Comparison of ENCODE assay signal across 25 cellular contexts in the genomic region with DNA sequence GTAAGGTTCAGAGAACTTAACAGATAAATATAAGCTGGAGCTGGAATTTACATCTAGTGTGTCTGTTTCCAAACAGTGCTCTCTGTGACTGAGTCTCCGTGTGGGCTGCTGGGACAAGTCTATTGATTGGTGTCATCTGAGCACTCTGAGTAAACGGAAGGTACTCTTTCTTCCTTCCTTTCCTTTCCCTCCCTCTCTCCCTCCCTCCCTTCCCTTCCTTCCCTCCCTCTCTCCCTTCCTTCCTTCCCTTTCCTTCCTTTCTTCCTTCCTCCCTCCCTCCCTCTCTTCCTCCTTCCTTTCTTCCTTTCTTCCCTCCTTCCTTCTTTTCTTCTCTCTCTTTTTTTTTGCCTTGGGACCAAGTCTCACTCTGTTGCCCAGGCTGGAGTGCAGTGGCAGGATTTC. TPM values are rescaled to one million over a fixed set of nuclear protein-coding genes. Genes with fewer than 3 reads are reported as not detected.
DNase-seq lines count a peak whose midpoint lies in the region; ATAC-seq and TF ChIP-seq lines count a peak whose summit lies in the region.
"Had no signal": no experiment of that assay in that cellular context is flagged by ENCODE, and none has a peak within 500 bp of the region (broad histone marks: within the 10 kb centered on the region; RNA-seq: fewer than 3 reads in every experiment).

No MANE protein-coding gene starts in this region.

- H3K36me3 Mint-ChIP-seq in WTC11: no peaks in the 10 kb centered on the region
- H3K36me3 Mint-ChIP-seq: CD4-positive, alpha-beta memory T cell had no signal

- H3K27ac Mint-ChIP-seq in WTC11: no peak overlapping the region
- H3K27ac Mint-ChIP-seq: activated T-cell treated with anti-CD3 and anti-CD28 coated beads, Interleukin-2, amount 50 U/mL, for 24 hours; CD4-positive, alpha-beta memory T cell; endodermal cell; T-helper 17 cell had no signal

- no peaks in the 10 kb centered on the region for H3K79me1 ChIP-seq in neuronal stem cell (ENCODE audit: low read depth, low read length)

- no peak overlapping the region for H3K18ac ChIP-seq in neuronal stem cell (ENCODE audit: low read length)

- H3K4me1 Mint-ChIP-seq in WTC11: peaks cover 2% of the 10 kb centered on the region; the same call in 1 of the 2 replicates
- H3K4me1 Mint-ChIP-seq: CD4-positive, alpha-beta memory T cell; endodermal cell had no signal

- H2AK5ac ChIP-seq in neuronal stem cell (ENCODE audit: low read depth, low read length): no peak overlapping the region

- peak overlapping the region; percentile 43 for H3K4me3 Mint-ChIP-seq in WTC11
- H3K4me3 Mint-ChIP-seq: activated T-cell treated with anti-CD3 and anti-CD28 coated beads, Interleukin-2, amount 50 U/mL, for 24 hours; CD4-positive, alpha-beta memory T cell; endodermal cell; T-helper 17 cell had no signal

- no peak overlapping the region for H2BK15ac ChIP-seq in neuronal stem cell (ENCODE audit: low read length)

- TF ChIP-seq CTCF in HEK293 (tag by site-specific recombination; IDR thresholded peaks at IDR 0.05) (no peak), WTC11 (IDR thresholded peaks at IDR 0.05) (no peak), GM10266 (IDR thresholded peaks at IDR 0.05; ENCODE audit: control insufficient read depth, insufficient read depth, low read depth, missing control alignments) (no peak)

- H3K36me3 ChIP-seq in HEK293 (ENCODE audit: control insufficient read depth in 2 of 2, insufficient read depth in 1 of 2, low read length in 2 of 2): no peaks in the 10 kb centered on the region
- H3K36me3 ChIP-seq in neuronal stem cell (replicated peaks in 1 of 2; ENCODE audit: control insufficient read depth in 2 of 2, insufficient read depth in 2 of 2, low read length in 2 of 2): no peaks in the 10 kb centered on the region
- H3K36me3 ChIP-seq: colonic mucosa, esophagus squamous epithelium, gastrocnemius medialis, lower lobe of right lung, SJCRH30 had no signal

- CTCF ChIA-PET in HEK293 (lab: Yijun Ruan, JAX): interaction anchor here (0.8 kb wide), 2 partner anchors 14 to 84 kb away, joined by 3 read pairs; partner anchors contain the start of genes AIMP2 and PMS2
- CTCF ChIA-PET in WTC11 (lab: Charles Lee): no interaction called here
- CTCF ChIA-PET in HEK293T (lab: Yijun Ruan, JAX): no interaction called here

- H2BK5ac ChIP-seq in neuronal stem cell (ENCODE audit: low read length): no peak overlapping the region

- POLR2A ChIA-PET in HEK293 (lab: Yijun Ruan, JAX) (no interaction called here), WTC11 (lab: Charles Lee) (no interaction called here), HEK293T (lab: Yijun Ruan, JAX) (no interaction called here)

- H3K4me2 ChIP-seq in neuronal stem cell (ENCODE audit: insufficient read depth, low read length, poor library complexity, severe bottlenecking): no peak overlapping the region

- H4K91ac ChIP-seq in neuronal stem cell (ENCODE audit: low read depth, low read length, poor library complexity): no peak overlapping the region

- H3K4me1 ChIP-seq in HEK293 (ENCODE audit: control insufficient read depth, insufficient read depth, low read length) (no peaks in the 10 kb centered on the region), neuronal stem cell (ENCODE audit: control insufficient read depth in 2 of 2, insufficient read depth in 1 of 2, low read depth in 1 of 2, low read length in 2 of 2) (no peaks in the 10 kb centered on the region)
- H3K4me1 ChIP-seq: colonic mucosa, esophagus squamous epithelium, gastrocnemius medialis, lower lobe of right lung, psoas muscle, SJCRH30 had no signal

- H2BK12ac ChIP-seq in neuronal stem cell (ENCODE audit: low read length): no peak overlapping the region

- H2AFZ ChIP-seq in neuronal stem cell (ENCODE audit: low read length): peak overlapping the region; percentile 69

- no CpG with 5 or more reads among the region's 2 CpGs for WGBS in neuronal stem cell (ENCODE audit: extremely low coverage in 2 of 2, insufficient read length in 2 of 2, insufficient replicate concordance in 1 of 2), 2 donors

- H3K4ac ChIP-seq in neuronal stem cell (ENCODE audit: low read length): no peak overlapping the region

- H2BK120ac ChIP-seq in neuronal stem cell (ENCODE audit: low read depth, low read length): no peak overlapping the region

- peaks cover 23% of the 10 kb centered on the region for H3K27me3 Mint-ChIP-seq in WTC11 (ENCODE audit: low read depth)

- no peaks in the 10 kb centered on the region for H3K9me3 ChIP-seq in HEK293 (ENCODE audit: control insufficient read depth, insufficient read depth, low read depth, low read length)
- no peaks in the 10 kb centered on the region for H3K9me3 ChIP-seq in neuronal stem cell (replicated peaks in 1 of 2; ENCODE audit: control insufficient read depth in 2 of 2, insufficient read depth in 1 of 2, low read depth in 1 of 2, low read length in 2 of 2)
- H3K9me3 ChIP-seq: colonic mucosa, esophagus squamous epithelium, gastrocnemius medialis, lower lobe of right lung, psoas muscle, SJCRH30 had no signal

- no peak overlapping the region for H3K4me3 ChIP-seq in HEK293 (ENCODE audit: low read depth, low read length)
- no peak overlapping the region for H3K4me3 ChIP-seq in neuronal stem cell (ENCODE audit: low read length in 2 of 2)
- H3K4me3 ChIP-seq: colonic mucosa, esophagus squamous epithelium, gastrocnemius medialis, lower lobe of right lung, psoas muscle, SJCRH30 had no signal

- no peak overlapping the region for H3K14ac ChIP-seq in neuronal stem cell (ENCODE audit: low read length)

- H3K9me3 Mint-ChIP-seq in WTC11: no peaks in the 10 kb centered on the region
- H3K9me3 Mint-ChIP-seq: activated T-cell treated with anti-CD3 and anti-CD28 coated beads, Interleukin-2, amount 50 U/mL, for 24 hours; CD4-positive, alpha-beta memory T cell; endodermal cell had no signal

- H3K27ac ChIP-seq in HEK293 (ENCODE audit: extremely low read depth, low read depth, low read length) (no peak overlapping the region), neuronal stem cell (replicated peaks; ENCODE audit: low read length) (no peak overlapping the region)
- H3K27ac ChIP-seq: colonic mucosa, esophagus squamous epithelium, gastrocnemius medialis, lower lobe of right lung, psoas muscle, SJCRH30 had no signal

- H3K27me3 ChIP-seq in neuronal stem cell (ENCODE audit: control insufficient read depth in 3 of 3, insufficient read depth in 3 of 3, low read depth in 1 of 3, low read length in 3 of 3): peaks cover 0 to 5% (median 0%) of the 10 kb centered on the region in 3 experiments
- H3K27me3 ChIP-seq: colonic mucosa, gastrocnemius medialis, SJCRH30 had no signal

- peak; percentile 25 for DNase-seq in DMS53 (lab: John Stamatoyannopoulos, UW)
- no peak for DNase-seq in DMS53 treated with DMSO at 0.1 percent for 48 hours (lab: John Stamatoyannopoulos, UW; ENCODE audit: unreplicated experiment)
- DNase-seq in WTC11 (ENCODE audit: low spot score): no peak
- no peak for DNase-seq in neuronal stem cell (ENCODE audit: low spot score)
- no peak for DNase-seq in HEK293T (ENCODE audit: extremely low spot score)
- DNase-seq in hepatic stellate cell (ENCODE audit: low spot score): no peak
- DNase-seq in GM10266 (ENCODE audit: extremely low spot score): no peak
- DNase-seq: 8988T; activated CD4-positive, alpha-beta T cell treated with anti-CD3 and anti-CD28 coated beads for 4 hours; activated CD8-positive, alpha-beta memory T cell treated with anti-CD3 and anti-CD28 coated beads for 24 hours; activated T-cell treated with anti-CD3 and anti-CD28 coated beads, Interleukin-2, amount 50 U/mL, for 24 hours; CD4-positive, alpha-beta memory T cell; colonic mucosa; DMS153; endodermal cell; esophagus squamous epithelium; gastrocnemius medialis; Kasumi-1; lower lobe of right lung; NCI-H187; NCI-H226; psoas muscle; SJCRH30; T-helper 17 cell had no signal

- no peak for ATAC-seq in WTC11
- ATAC-seq: gastrocnemius medialis, lower lobe of right lung, psoas muscle, T-helper 17 cell had no signal

- no peak overlapping the region for H4K8ac ChIP-seq in neuronal stem cell (ENCODE audit: low read depth, low read length)

- H3K23ac ChIP-seq in neuronal stem cell (ENCODE audit: low read depth, low read length, poor library complexity): no peak overlapping the region

- no peak overlapping the region for H3K9ac ChIP-seq in neuronal stem cell (ENCODE audit: low read depth, low read length, poor library complexity)

TF ChIP-seq in HEK293, 187 proteins besides CTCF, POLR2A, EP300 and RAD21 (continues in another document):
- peak; percentile 95 for TF ChIP-seq ZNF366 (tag by site-specific recombination; conservative IDR thresholded peaks at IDR 0.05)

TF ChIP-seq in WTC11, 78 proteins besides CTCF, POLR2A, EP300 and RAD21 (continues in another document):
- TF ChIP-seq, protein P1, sequence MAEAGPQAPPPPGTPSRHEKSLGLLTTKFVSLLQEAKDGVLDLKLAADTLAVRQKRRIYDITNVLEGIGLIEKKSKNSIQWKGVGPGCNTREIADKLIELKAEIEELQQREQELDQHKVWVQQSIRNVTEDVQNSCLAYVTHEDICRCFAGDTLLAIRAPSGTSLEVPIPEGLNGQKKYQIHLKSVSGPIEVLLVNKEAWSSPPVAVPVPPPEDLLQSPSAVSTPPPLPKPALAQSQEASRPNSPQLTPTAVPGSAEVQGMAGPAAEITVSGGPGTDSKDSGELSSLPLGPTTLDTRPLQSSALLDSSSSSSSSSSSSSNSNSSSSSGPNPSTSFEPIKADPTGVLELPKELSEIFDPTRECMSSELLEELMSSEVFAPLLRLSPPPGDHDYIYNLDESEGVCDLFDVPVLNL (CRISPR knock-in tag; IDR thresholded peaks at IDR 0.05; ENCODE audit: borderline replicate concordance, low read depth): no peak

TF ChIP-seq in HEK293T, 16 proteins besides CTCF, POLR2A, EP300 and RAD21 (continues in another document):
- TF ChIP-seq TARDBP (IDR thresholded peaks at IDR 0.05) (no peak), ARNT (IDR thresholded peaks at IDR 0.05) (no peak), SUZ12 (IDR thresholded peaks at IDR 0.05) (no peak), FOXK2 (IDR thresholded peaks at IDR 0.05) (no peak), ELF4 (IDR thresholded peaks at IDR 0.05) (no peak), CTBP1 (IDR thresholded peaks at IDR 0.05; ENCODE audit: borderline replicate concordance) (no peak), L3MBTL2 (conservative IDR thresholded peaks at IDR 0.05) (no peak), LEF1 (IDR thresholded peaks at IDR 0.05; ENCODE audit: borderline replicate concordance) (no peak), ZNF384 (IDR thresholded peaks at IDR 0.05) (no peak), HDGF (IDR thresholded peaks at IDR 0.05; ENCODE audit: borderline replicate concordance) (no peak), NFRKB (IDR thresholded peaks at IDR 0.05) (no peak), BHLHE40 (IDR thresholded peaks at IDR 0.05; ENCODE audit: borderline replicate concordance) (no peak), SP1 (IDR thresholded peaks at IDR 0.05) (no peak), FOXM1 (IDR thresholded peaks at IDR 0.05; ENCODE audit: borderline replicate concordance) (no peak), FOXA1 (IDR thresholded peaks at IDR 0.05) (no peak)

RNA-seq across cellular contexts. Expression of gene USP42, which starts 11.8 kb away (rescaled TPM):
- 15.9 to 17.1 TPM (median 16.4 TPM) in 3 replicates for total RNA-seq in WTC11 (2021)
- polyA plus RNA-seq in neuronal stem cell (2013, experiment 1 of 2): 18.1 TPM
- 18.7 TPM for polyA plus RNA-seq in neuronal stem cell (2013, experiment 2 of 2)

RNA-seq across cellular contexts. Expression of gene EIF2AK1, which starts 34.0 kb away (rescaled TPM):
- 101 to 112 TPM (median 109 TPM) in 3 replicates for total RNA-seq in WTC11 (2021)
- polyA plus RNA-seq in neuronal stem cell (2013, experiment 1 of 2): 64.7 TPM
- polyA plus RNA-seq in neuronal stem cell (2013, experiment 2 of 2): 66.3 TPM
